ENCODE assay signal across 24 cellular contexts in genomic region chr7:36497775-36498174, GRCh38.
"Had no signal": no experiment of that assay in that cellular context is flagged by ENCODE, and none has a peak within 500 bp of the region (broad histone marks: within the 10 kb centered on the region; RNA-seq: fewer than 3 reads in every experiment).

No MANE protein-coding gene starts in this region.

- DNase-seq: dorsolateral prefrontal cortex; effector CD8-positive, alpha-beta T cell; endodermal cell; foreskin fibroblast; heart left ventricle; left cardiac atrium; left lung; natural killer cell; occipital lobe; ovary; posterior cingulate gyrus; psoas muscle; right cardiac atrium; sigmoid colon; spleen; stimulated activated CD4-positive, alpha-beta T cell treated with anti-CD3 and anti-CD28 coated beads, Interleukin-4, amount 100 ng/mL, for 4 hours; upper lobe of right lung; uterus had no signal

- H3K4me3 Mint-ChIP-seq: endodermal cell; natural killer cell; stimulated activated memory B cell treated with anti-CD40 and anti-IgM and Interleukin-4, amounts not matched to agents 10 μg/mL and 1 μg/mL and 100 μg/mL, for 72 hours; stimulated activated naive CD8-positive, alpha-beta T cell treated with anti-CD3 and anti-CD28 coated beads, Interleukin-15, Interleukin-2, amounts not matched to agents 100 ng/mL and 50 ng/mL, for 24 hours had no signal

- ATAC-seq: gastroesophageal sphincter; heart left ventricle; left cardiac atrium; left lung; natural killer cell; psoas muscle; right cardiac atrium; stimulated activated memory B cell treated with anti-CD40 and anti-IgM and Interleukin-4, amounts not matched to agents 10 μg/mL and 1 μg/mL and 100 μg/mL, for 72 hours; upper lobe of right lung had no signal

- H3K27ac ChIP-seq: dorsolateral prefrontal cortex, gastroesophageal sphincter, heart left ventricle, hepatocyte, left lung, ovary, psoas muscle, sigmoid colon, spleen, thoracic aorta, tibial nerve, upper lobe of right lung, uterus had no signal

- H3K27me3 ChIP-seq: gastroesophageal sphincter, hepatocyte, left lung, ovary, sigmoid colon, spleen, tibial nerve, upper lobe of right lung, uterus had no signal

- H3K9me3 Mint-ChIP-seq: natural killer cell; stimulated activated memory B cell treated with anti-CD40 and anti-IgM and Interleukin-4, amounts not matched to agents 10 μg/mL and 1 μg/mL and 100 μg/mL, for 72 hours; stimulated activated naive CD8-positive, alpha-beta T cell treated with anti-CD3 and anti-CD28 coated beads, Interleukin-15, Interleukin-2, amounts not matched to agents 100 ng/mL and 50 ng/mL, for 24 hours had no signal

- H3K4me1 Mint-ChIP-seq: stimulated activated memory B cell treated with anti-CD40 and anti-IgM and Interleukin-4, amounts not matched to agents 10 μg/mL and 1 μg/mL and 100 μg/mL, for 72 hours had no signal

- H3K27me3 Mint-ChIP-seq: stimulated activated naive CD8-positive, alpha-beta T cell treated with anti-CD3 and anti-CD28 coated beads, Interleukin-15, Interleukin-2, amounts not matched to agents 100 ng/mL and 50 ng/mL, for 24 hours had no signal

- H3K36me3 Mint-ChIP-seq: natural killer cell; stimulated activated memory B cell treated with anti-CD40 and anti-IgM and Interleukin-4, amounts not matched to agents 10 μg/mL and 1 μg/mL and 100 μg/mL, for 72 hours had no signal

- H3K27ac Mint-ChIP-seq: endodermal cell; natural killer cell; stimulated activated memory B cell treated with anti-CD40 and anti-IgM and Interleukin-4, amounts not matched to agents 10 μg/mL and 1 μg/mL and 100 μg/mL, for 72 hours; stimulated activated naive CD8-positive, alpha-beta T cell treated with anti-CD3 and anti-CD28 coated beads, Interleukin-15, Interleukin-2, amounts not matched to agents 100 ng/mL and 50 ng/mL, for 24 hours had no signal

- H3K4me3 ChIP-seq: dorsolateral prefrontal cortex, gastroesophageal sphincter, heart left ventricle, hepatocyte, left lung, ovary, psoas muscle, sigmoid colon, spleen, thoracic aorta, tibial nerve, upper lobe of right lung, uterus had no signal

- H3K4me1 ChIP-seq: gastroesophageal sphincter, heart left ventricle, left lung, psoas muscle, sigmoid colon, spleen, tibial nerve, upper lobe of right lung, uterus had no signal
